23 cellular contexts compared by ENCODE assay signal in the genomic region with DNA sequence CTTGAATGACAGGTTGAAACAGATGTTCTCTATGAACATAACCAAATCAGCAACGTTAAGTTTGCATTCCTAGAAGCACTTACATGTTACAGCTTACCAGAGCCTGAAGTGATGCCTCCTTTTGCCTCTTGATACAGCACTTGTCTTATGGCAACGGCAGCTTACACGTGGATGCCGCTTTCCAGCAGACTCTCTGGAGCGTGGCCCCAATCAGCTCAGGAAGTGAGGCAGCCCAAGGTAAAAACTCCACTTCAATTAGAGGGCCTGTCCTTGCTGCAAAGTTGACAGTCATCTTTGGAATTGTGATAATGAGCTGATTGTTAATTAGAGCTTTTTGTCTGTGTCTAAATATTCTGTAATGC.
"Had no signal": no experiment of that assay in that cellular context is flagged by ENCODE, and none has a peak within 500 bp of the region (broad histone marks: within the 10 kb centered on the region; RNA-seq: fewer than 3 reads in every experiment).

No MANE protein-coding gene starts in this region.

- H3K4me1 ChIP-seq: breast epithelium had no signal

- H3K27ac ChIP-seq: ascending aorta, breast epithelium, dorsolateral prefrontal cortex had no signal

- ATAC-seq: activated naive CD4-positive, alpha-beta T cell treated with anti-CD3 and anti-CD28 coated beads, Interleukin-2, amount 50 U/mL, for 72 hours; activated T-cell treated with anti-CD3 and anti-CD28 coated beads, Interleukin-2, amount 50 U/mL, for 72 hours; esophagus mucosa had no signal

- H3K9me3 ChIP-seq: ascending aorta, breast epithelium had no signal

- H3K36me3 ChIP-seq: ascending aorta, breast epithelium had no signal

- DNase-seq: activated CD4-positive, alpha-beta memory T cell treated with anti-CD3 and anti-CD28 coated beads, Interleukin-2, amount 10 ng/mL, durations not matched to agents 7 days and 5 days; activated CD4-positive, alpha-beta T cell treated with anti-CD3 and anti-CD28 coated beads for 1 hour; activated CD4-positive, alpha-beta T cell treated with anti-CD3 and anti-CD28 coated beads for 4 hours; activated CD4-positive, alpha-beta T cell treated with anti-CD3 and anti-CD28 coated beads, Interleukin-2, amount 10 ng/mL, durations not matched to agents 7 days and 5 days; activated CD4-positive, alpha-beta T cell treated with anti-CD3 and anti-CD28 coated beads, Interleukin-2, amount 50 U/mL, for 4 hours; activated CD4-positive, CD25-positive, alpha-beta regulatory T cell; activated CD8-positive, alpha-beta memory T cell treated with anti-CD3 and anti-CD28 coated beads, Interleukin-2, amount 50 U/mL, for 48 hours; activated gamma-delta T cell; activated naive CD4-positive, alpha-beta T cell; activated naive CD4-positive, alpha-beta T cell treated with anti-CD3 and anti-CD28 coated beads, Interleukin-2, amount 10 ng/mL, durations not matched to agents 7 days and 5 days; activated naive CD8-positive, alpha-beta T cell treated with anti-CD3 and anti-CD28 coated beads, Interleukin-2, amount 10 ng/mL, durations not matched to agents 7 days and 5 days; activated T-cell treated with anti-CD3 and anti-CD28 coated beads for 4 hours; activated T-cell treated with anti-CD3 and anti-CD28 coated beads, Interleukin-2, amount 50 U/mL, for 24 hours; activated T-cell treated with anti-CD3 and anti-CD28 coated beads, Interleukin-2, amount 50 U/mL, for 72 hours; dorsolateral prefrontal cortex; effector memory CD4-positive, alpha-beta T cell; endodermal cell; head of caudate nucleus had no signal

- H3K4me3 ChIP-seq: ascending aorta, breast epithelium, coronary artery, dorsolateral prefrontal cortex had no signal

- H3K27me3 ChIP-seq: ascending aorta, dorsolateral prefrontal cortex had no signal
